ENCODE assay signal across 13 cellular contexts in genomic region chr3:102233881-102234280, GRCh38.
DNase-seq lines count a peak whose midpoint lies in the region; ATAC-seq, FAIRE-seq and TF ChIP-seq lines count a peak whose summit lies in the region.
"Had no signal": no experiment of that assay in that cellular context is flagged by ENCODE, and none has a peak within 500 bp of the region (broad histone marks: within the 10 kb centered on the region; RNA-seq: fewer than 3 reads in every experiment).

No MANE protein-coding gene starts in this region.

- BruUV-seq in HepG2 (replicated peaks; lab: Mats Ljungman, UMichigan), result no TSS peak

- no peak overlapping the region for H2AFZ ChIP-seq in HepG2 (ENCODE audit: low read length)
- H2AFZ ChIP-seq: hepatocyte had no signal

- H3K27ac ChIP-seq in HepG2 (ENCODE audit: extremely low read length, insufficient read depth, low read length) (no peak overlapping the region), vagina (no peak overlapping the region)
- H3K27ac ChIP-seq: coronary artery, hepatocyte had no signal

- H3K4me3 ChIP-seq in HepG2 (replicated peaks in 1 of 3; ENCODE audit: insufficient read depth in 1 of 3, low read depth in 2 of 3, low read length in 3 of 3) (no peak overlapping the region), vagina (no peak overlapping the region)
- H3K4me3 ChIP-seq: coronary artery, hepatocyte had no signal

- no peaks in the 10 kb centered on the region for H3K9me3 ChIP-seq in HepG2 (ENCODE audit: low read length)
- no peaks in the 10 kb centered on the region for H3K9me3 ChIP-seq in vagina

- CTCF ChIA-PET in HepG2 (lab: Yijun Ruan, JAX; ENCODE audit: low intra/inter-chr PET ratio, low total read pairs), result no interaction called here

- WGBS in HepG2 (ENCODE audit: low lambda C conversion rate), result 0% methylated on average over 1 of the region's 1 CpG

- no peak for DNase-seq in GM18507 (ENCODE audit: extremely low spot score, insufficient read length, low read depth)
- peak; percentile 10 for DNase-seq in RPMI7951 (ENCODE audit: low read depth)
- no peak for DNase-seq in HepG2 (ENCODE audit: low spot score)
- no peak for DNase-seq in NCI-H1417 treated with DMSO at 0.1 percent for 48 hours (lab: John Stamatoyannopoulos, UW)
- no peak for DNase-seq in medulla oblongata (ENCODE audit: extremely low spot score)
- no peak for DNase-seq in vagina (ENCODE audit: extremely low spot score in 2 of 2)
- DNase-seq: stimulated activated CD4-positive, alpha-beta T cell treated with anti-CD3 and anti-CD28 coated beads, Interleukin-4, amount 100 ng/mL, for 4 hours; T-helper 1 cell; trophoblast cell had no signal

- no peak for TF ChIP-seq RAD21 in HepG2 (CRISPR knock-in tag; IDR thresholded peaks at IDR 0.05)

- H3K27me3 ChIP-seq in HepG2 (ENCODE audit: control insufficient read depth in 1 of 2, insufficient read depth in 2 of 2, low read length in 2 of 2), result no peaks in the 10 kb centered on the region
- no peaks in the 10 kb centered on the region for H3K27me3 ChIP-seq in vagina
- H3K27me3 ChIP-seq: hepatocyte had no signal

- TF ChIP-seq CTCF in HepG2 (CRISPR knock-in tag; IDR thresholded peaks at IDR 0.05), result no peak
- TF ChIP-seq CTCF in vagina (IDR thresholded peaks at IDR 0.05), result no peak

- intact Hi-C loops in HepG2 (cut with micrococcal nuclease; ENCODE audit: unreplicated experiment) (no loop called here), vagina (cut with DNase I) (no loop called here)

- peak; percentile 92 for FAIRE-seq in GM18507 (lab: Jason Lieb, UNC)
- no peak for FAIRE-seq in HepG2 (lab: Jason Lieb, UNC)

- H3K9ac ChIP-seq in HepG2 (ENCODE audit: insufficient read depth, low read depth, low read length), result no peak overlapping the region

- no peaks in the 10 kb centered on the region for H3K79me2 ChIP-seq in HepG2 (ENCODE audit: insufficient read depth, low read length)
- H3K79me2 ChIP-seq: hepatocyte had no signal

- POLR2A ChIA-PET in HepG2 (lab: Yijun Ruan, JAX), result no interaction called here

- no peak overlapping the region for H3K4me2 ChIP-seq in HepG2 (ENCODE audit: low read depth, low read length)
- H3K4me2 ChIP-seq: hepatocyte had no signal

- no peaks in the 10 kb centered on the region for H4K20me1 ChIP-seq in HepG2 (ENCODE audit: insufficient read depth, low read length)

- H3K36me3 ChIP-seq in HepG2 (replicated peaks in 1 of 2; ENCODE audit: control insufficient read depth in 1 of 2, insufficient read depth in 2 of 2, low read length in 2 of 2) (no peaks in the 10 kb centered on the region), vagina (no peaks in the 10 kb centered on the region)

- H3K4me1 ChIP-seq in HepG2 (ENCODE audit: insufficient read depth, low read length) (no peaks in the 10 kb centered on the region), vagina (no peaks in the 10 kb centered on the region)

- ATAC-seq in GM21447 (IDR thresholded peaks at IDR 0.05; ENCODE audit: unreplicated experiment) (peak; percentile 98), HG03095 (IDR thresholded peaks at IDR 0.05; ENCODE audit: unreplicated experiment) (peak; percentile 99), HepG2 (no peak)

- no peak for TF ChIP-seq EP300 in HepG2 (IDR thresholded peaks at IDR 0.05; ENCODE audit: low read depth in 2 of 2, low read length in 2 of 2)
- no peak for TF ChIP-seq EP300 in HepG2 (CRISPR knock-in tag; IDR thresholded peaks at IDR 0.05; ENCODE audit: borderline replicate concordance)

- no peak for TF ChIP-seq POLR2A in HepG2 (IDR thresholded peaks at IDR 0.05; ENCODE audit: insufficient read depth in 1 of 2, low read depth in 2 of 2, low read length in 2 of 2)
- TF ChIP-seq POLR2A in vagina (IDR thresholded peaks at IDR 0.05), result no peak

- in situ Hi-C loops in HepG2 (cut with HindIII; ENCODE audit: extremely low pct_ligation_motif_present, low pct_unique_long_range_greater_than_20kb), result no loop called here

TF ChIP-seq in HepG2, 621 proteins besides CTCF, POLR2A, EP300 and RAD21:
- no peak for TF ChIP-seq ZC3H4 (CRISPR knock-in tag; IDR thresholded peaks at IDR 0.05; ENCODE audit: borderline replicate concordance)
- TF ChIP-seq PCBP2 (optimal IDR thresholded peaks at IDR 0.05; ENCODE audit: low read depth, low read length, poor library complexity, severe bottlenecking), result no peak
- TF ChIP-seq TBL1XR1 (IDR thresholded peaks at IDR 0.05; ENCODE audit: borderline replicate concordance, low read length, partially characterized antibody), result no peak
- TF ChIP-seq NFIC (IDR thresholded peaks at IDR 0.05; ENCODE audit: low read length), result no peak
- TF ChIP-seq PLRG1 (conservative IDR thresholded peaks at IDR 0.05), result no peak
- TF ChIP-seq ERF (CRISPR knock-in tag; IDR thresholded peaks at IDR 0.05), result no peak
- TF ChIP-seq POLR2AphosphoS2 (IDR thresholded peaks at IDR 0.05; ENCODE audit: low read depth, low read length), result no peak
- no peak for TF ChIP-seq ZNF788 (CRISPR knock-in tag; IDR thresholded peaks at IDR 0.05; ENCODE audit: borderline replicate concordance)
- TF ChIP-seq LCORL (IDR thresholded peaks at IDR 0.05), result no peak
- no peak for TF ChIP-seq LCORL (CRISPR knock-in tag; IDR thresholded peaks at IDR 0.05)
- TF ChIP-seq KAT7 (CRISPR knock-in tag; IDR thresholded peaks at IDR 0.05; ENCODE audit: borderline replicate concordance), result no peak
- TF ChIP-seq ZNF768 (CRISPR knock-in tag; IDR thresholded peaks at IDR 0.05), result no peak
- TF ChIP-seq PTBP1 (IDR thresholded peaks at IDR 0.05; ENCODE audit: low read depth, low read length, poor library complexity, severe bottlenecking), result no peak
- TF ChIP-seq HMG20A (CRISPR knock-in tag; IDR thresholded peaks at IDR 0.05; ENCODE audit: borderline replicate concordance), result no peak
- no peak for TF ChIP-seq HIVEP1 (CRISPR knock-in tag; IDR thresholded peaks at IDR 0.05)
